ENCODE assay signal across 11 cellular contexts in genomic region chr10:61923210-61924024, GRCh38. TPM values are rescaled to one million over a fixed set of nuclear protein-coding genes. Genes with fewer than 3 reads are reported as not detected.
DNase-seq lines count a peak whose midpoint lies in the region; ATAC-seq and TF ChIP-seq lines count a peak whose summit lies in the region.
"Had no signal": no experiment of that assay in that cellular context is flagged by ENCODE, and none has a peak within 500 bp of the region (broad histone marks: within the 10 kb centered on the region; RNA-seq: fewer than 3 reads in every experiment).

No MANE protein-coding gene starts in this region.

- CTCF ChIA-PET in IMR-90 (lab: Yijun Ruan, JAX) = no interaction called here
- CTCF ChIA-PET in WTC11 (lab: Charles Lee) = no interaction called here

- peak overlapping the region; percentile 45 for H3K18ac ChIP-seq in IMR-90 (ENCODE audit: low read depth, low read length)

- H3K4ac ChIP-seq in IMR-90 (ENCODE audit: low read depth, low read length) = peak overlapping the region; percentile 62

- H4K8ac ChIP-seq in IMR-90 (ENCODE audit: low read depth in 2 of 2, low read length in 2 of 2) = peak overlapping the region in 1 of 2 experiments; percentile 53; a peak in 2 of 4 replicates

- peak overlapping the region; percentile 37; the same call in 1 of the 2 replicates for H3K56ac ChIP-seq in IMR-90 (ENCODE audit: extremely low read depth, insufficient read depth, low read length)

- H3K36me3 ChIP-seq in IMR-90 (ENCODE audit: control insufficient read depth, insufficient read depth, low read length) (peaks cover 12% of the 10 kb centered on the region), body of pancreas (replicated peaks in 1 of 2; ENCODE audit: insufficient read depth in 1 of 2, low read depth in 2 of 2) (no peaks in the 10 kb centered on the region), lung (ENCODE audit: control insufficient read depth in 2 of 2, insufficient read depth in 2 of 2, low read length in 2 of 2) (no peaks in the 10 kb centered on the region)
- H3K36me3 ChIP-seq: sigmoid colon had no signal

- peak overlapping the region; percentile 25 for H4K5ac ChIP-seq in IMR-90 (ENCODE audit: low read depth, low read length)

- no peaks in the 10 kb centered on the region for H3K27me3 Mint-ChIP-seq in WTC11 (ENCODE audit: low read depth)
- H3K27me3 Mint-ChIP-seq in activated T-helper 2 cell treated with anti-CD3 and anti-CD28 coated beads, Interferon-gamma antibody, Interleukin-2, Interleukin-4, amounts not matched to agents 10 μg/mL and 5 μg/mL and 100 μg/mL, durations not matched to agents 14 hours and 24 hours and 36 hours (ENCODE audit: low read depth) = no peaks in the 10 kb centered on the region

- peaks cover 10% of the 10 kb centered on the region for H3K9me1 ChIP-seq in IMR-90 (ENCODE audit: insufficient read depth, low read length)

- in situ Hi-C loops in IMR-90 (cut with MboI; ENCODE audit: low sequenced_read_pairs) = no loop called here

- no peak overlapping the region for H3K4me3 Mint-ChIP-seq in WTC11
- no peak overlapping the region for H3K4me3 Mint-ChIP-seq in activated T-helper 2 cell treated with anti-CD3 and anti-CD28 coated beads, Interferon-gamma antibody, Interleukin-2, Interleukin-4, amounts not matched to agents 10 μg/mL and 5 μg/mL and 100 μg/mL, durations not matched to agents 14 hours and 24 hours and 36 hours (ENCODE audit: low read depth)

- peak overlapping the region; percentile 29; the same call in 1 of the 2 replicates for H3K23ac ChIP-seq in IMR-90 (ENCODE audit: low read depth, low read length)

- no peak overlapping the region for H2AK9ac ChIP-seq in IMR-90 (replicated peaks; ENCODE audit: low read depth, low read length, poor library complexity)

- intact Hi-C loops in IMR-90 (cut with micrococcal nuclease) = no loop called here
- intact Hi-C loops in body of pancreas (cut with DNase I) = no loop called here
- intact Hi-C loops in activated T-helper 2 cell treated with anti-CD3 and anti-CD28 coated beads, Interferon-gamma antibody, Interleukin-2, Interleukin-4, amounts not matched to agents 10 μg/mL and 5 μg/mL and 100 μg/mL, durations not matched to agents 14 hours and 24 hours and 36 hours (cut with micrococcal nuclease) = no loop called here

- H3K27ac ChIP-seq in IMR-90 (ENCODE audit: insufficient read depth, low read length) = peak overlapping the region; percentile 75
- H3K27ac ChIP-seq in body of pancreas = no peak overlapping the region
- H3K27ac ChIP-seq in lung (ENCODE audit: low read depth in 1 of 2, low read length in 1 of 2) = no peak overlapping the region

- no peak for TF ChIP-seq POLR2A in IMR-90 (IDR thresholded peaks at IDR 0.05; ENCODE audit: low read depth, low read length)
- no peak for TF ChIP-seq POLR2A in body of pancreas (IDR thresholded peaks at IDR 0.05)

- H3K4me3 ChIP-seq in IMR-90 (ENCODE audit: insufficient read depth, low read depth, low read length) = no peak overlapping the region
- H3K4me3 ChIP-seq in body of pancreas = no peak overlapping the region
- no peak overlapping the region for H3K4me3 ChIP-seq in lung
- H3K4me3 ChIP-seq: sigmoid colon had no signal

- H3K9me3 ChIP-seq in IMR-90 (ENCODE audit: control insufficient read depth, insufficient read depth, low read length) = no peaks in the 10 kb centered on the region
- H3K9me3 ChIP-seq in body of pancreas = no peaks in the 10 kb centered on the region
- H3K9me3 ChIP-seq in lung (ENCODE audit: control insufficient read depth in 2 of 2, insufficient read depth in 1 of 2, low read length in 1 of 2) = no peaks in the 10 kb centered on the region
- H3K9me3 ChIP-seq: sigmoid colon had no signal

- peaks cover 22% of the 10 kb centered on the region for H3K4me1 ChIP-seq in IMR-90 (ENCODE audit: control insufficient read depth, insufficient read depth, low read length)
- H3K4me1 ChIP-seq in body of pancreas = peaks cover 16% of the 10 kb centered on the region
- peaks cover 0 to 4% of the 10 kb centered on the region in 2 donors for H3K4me1 ChIP-seq in lung (ENCODE audit: control insufficient read depth in 2 of 2, insufficient read depth in 2 of 2, low read length in 2 of 2)

- peaks cover 1% of the 10 kb centered on the region; the same call in 1 of the 2 replicates for H3K9me3 Mint-ChIP-seq in WTC11
- H3K9me3 Mint-ChIP-seq in activated T-helper 2 cell treated with anti-CD3 and anti-CD28 coated beads, Interferon-gamma antibody, Interleukin-2, Interleukin-4, amounts not matched to agents 10 μg/mL and 5 μg/mL and 100 μg/mL, durations not matched to agents 14 hours and 24 hours and 36 hours = peaks cover 2% of the 10 kb centered on the region

- DNase-seq in AG08396 (ENCODE audit: low spot score) (peak; percentile 70), IMR-90 (peak; percentile 94), body of pancreas (peak in 3 of 4 donors; percentile 21 to 58 (median 34)), lung (ENCODE audit: low spot score) (no peak), ecto neural progenitor cell (ENCODE audit: low spot score) (no peak), NCI-H187 (lab: John Stamatoyannopoulos, UW) (no peak), WTC11 (ENCODE audit: low spot score) (no peak)
- DNase-seq in activated T-helper 2 cell treated with anti-CD3 and anti-CD28 coated beads, Interferon-gamma antibody, Interleukin-2, Interleukin-4, amounts not matched to agents 10 μg/mL and 5 μg/mL and 100 μg/mL, durations not matched to agents 14 hours and 24 hours and 36 hours (ENCODE audit: low spot score) = no peak
- DNase-seq: DMS53; effector CD8-positive, alpha-beta T cell; sigmoid colon had no signal

- ATAC-seq in IMR-90 (ENCODE audit: low read depth) = peak; percentile 89
- peak; percentile 81 for ATAC-seq in body of pancreas
- peak; percentile 53 for ATAC-seq in lung (ENCODE audit: insufficient read depth, low FRiP score)
- ATAC-seq in WTC11 = no peak

- H3K9ac ChIP-seq in IMR-90 (ENCODE audit: low read depth, low read length) = 0 out of 2 replicates have a peak overlapping the region, but pooled peaks have one; percentile 10

- no peaks in the 10 kb centered on the region for H3K36me3 Mint-ChIP-seq in WTC11
- peaks cover 68% of the 10 kb centered on the region for H3K36me3 Mint-ChIP-seq in activated T-helper 2 cell treated with anti-CD3 and anti-CD28 coated beads, Interferon-gamma antibody, Interleukin-2, Interleukin-4, amounts not matched to agents 10 μg/mL and 5 μg/mL and 100 μg/mL, durations not matched to agents 14 hours and 24 hours and 36 hours (ENCODE audit: low read depth)

- peak overlapping the region; percentile 38; the same call in 1 of the 2 replicates for H2AK5ac ChIP-seq in IMR-90 (ENCODE audit: low read depth, low read length)

- H3K4me1 Mint-ChIP-seq in WTC11 = peaks cover 13% of the 10 kb centered on the region
- peaks cover 22% of the 10 kb centered on the region for H3K4me1 Mint-ChIP-seq in activated T-helper 2 cell treated with anti-CD3 and anti-CD28 coated beads, Interferon-gamma antibody, Interleukin-2, Interleukin-4, amounts not matched to agents 10 μg/mL and 5 μg/mL and 100 μg/mL, durations not matched to agents 14 hours and 24 hours and 36 hours (ENCODE audit: low read depth)

- H3K4me2 ChIP-seq in IMR-90 (ENCODE audit: low read depth, low read length) = peak overlapping the region; percentile 62

- peak overlapping the region; percentile 26 for H4K91ac ChIP-seq in IMR-90 (ENCODE audit: insufficient read depth, low read depth, low read length)

- peak overlapping the region; percentile 38; the same call in 1 of the 2 replicates for H2BK20ac ChIP-seq in IMR-90 (ENCODE audit: low read depth, low read length)

- peaks cover 61% of the 10 kb centered on the region for H4K20me1 ChIP-seq in IMR-90 (ENCODE audit: insufficient read depth, low read length)

- H3K27me3 ChIP-seq in IMR-90 (ENCODE audit: control insufficient read depth, insufficient read depth, low read length) (no peaks in the 10 kb centered on the region), body of pancreas (no peaks in the 10 kb centered on the region), lung (ENCODE audit: control insufficient read depth, insufficient read depth) (no peaks in the 10 kb centered on the region)
- H3K27me3 ChIP-seq: sigmoid colon had no signal

- TF ChIP-seq CTCF in IMR-90 (conservative IDR thresholded peaks at IDR 0.05; ENCODE audit: low read depth, low read length) (no peak), body of pancreas (IDR thresholded peaks at IDR 0.05) (no peak), lung (IDR thresholded peaks at IDR 0.05; ENCODE audit: control extremely low read depth, extremely low read depth) (no peak), WTC11 (IDR thresholded peaks at IDR 0.05) (no peak)

- peak overlapping the region; percentile 32; the same call in 1 of the 2 replicates for H2BK120ac ChIP-seq in IMR-90 (ENCODE audit: low read depth, low read length)

- BruUV-seq in IMR-90 (replicated peaks; lab: Mats Ljungman, UMichigan) = no TSS peak

- H2BK5ac ChIP-seq in IMR-90 (ENCODE audit: low read depth, low read length, poor library complexity, severe bottlenecking) = peak overlapping the region; percentile 20

- H3K79me1 ChIP-seq in IMR-90 (ENCODE audit: low read depth in 1 of 2, low read length in 2 of 2) = peaks cover 17 to 89% of the 10 kb centered on the region in 2 experiments

- peak; percentile 15 for TF ChIP-seq RAD21 in IMR-90 (IDR thresholded peaks at IDR 0.05; ENCODE audit: low read length)

- H2AFZ ChIP-seq in IMR-90 (replicated peaks; ENCODE audit: low read length, poor library complexity) = no peak overlapping the region

- H3K27ac Mint-ChIP-seq in WTC11 = no peak overlapping the region
- no peak overlapping the region for H3K27ac Mint-ChIP-seq in activated T-helper 2 cell treated with anti-CD3 and anti-CD28 coated beads, Interferon-gamma antibody, Interleukin-2, Interleukin-4, amounts not matched to agents 10 μg/mL and 5 μg/mL and 100 μg/mL, durations not matched to agents 14 hours and 24 hours and 36 hours

- POLR2A ChIA-PET in IMR-90 (lab: Charles Lee; ENCODE audit: unreplicated experiment) (no interaction called here), WTC11 (lab: Charles Lee) (no interaction called here)

- dilution Hi-C loops in IMR-90 (cut with HindIII; ENCODE audit: low sequenced_read_pairs, unreplicated experiment) = no loop called here

- H3K14ac ChIP-seq in IMR-90 (replicated peaks; ENCODE audit: low read depth, low read length) = peak overlapping the region; percentile 44

- H2BK15ac ChIP-seq in IMR-90 (ENCODE audit: low read depth, low read length) = no peak overlapping the region

- no CpG with 5 or more reads among the region's 6 CpGs for WGBS in IMR-90 (ENCODE audit: extremely low coverage in 2 of 2, insufficient read length in 1 of 2), 2 experiments
- 31 to 37% methylated on average over 6 of the region's 6 CpGs for WGBS in body of pancreas, 2 donors
- 62 to 76% methylated on average over 6 of the region's 6 CpGs for WGBS in lung, 2 donors

RNA-seq across cellular contexts. Expression of gene ARID5B, which starts 21.9 kb away (rescaled TPM):
- 125 and 140 TPM in 2 replicates for total RNA-seq in IMR-90 (2012; rRNA removed)
- 41.0 and 43.7 TPM in 2 replicates for polyA plus RNA-seq in IMR-90 (2012; rRNA removed)
- 13.5 and 19.6 TPM in 2 replicates for polyA plus RNA-seq in IMR-90 (2012; cell fraction: cytosol; rRNA removed)
- 21.1 and 46.7 TPM in 2 replicates for polyA plus RNA-seq in IMR-90 (2012; cell fraction: nucleus; rRNA removed; ENCODE audit: low replicate concordance)
- 10 to 100 TPM; 16.1 to 17.1 TPM for total RNA-seq in body of pancreas
- 10 to 100 TPM; 31.0 to 95.3 TPM for total RNA-seq in lung
- polyA plus RNA-seq in lung = 10 to 100 TPM in 1 of 2 donors, 1 to 10 TPM in 1; 7.8 to 13.1 TPM
- total RNA-seq in WTC11 (2021) = 0.85 to 2.3 TPM (median 1.2 TPM) in 3 replicates
- total RNA-seq in activated T-helper 2 cell treated with anti-CD3 and anti-CD28 coated beads, Interferon-gamma antibody, Interleukin-2, Interleukin-4, amounts not matched to agents 10 μg/mL and 5 μg/mL and 100 μg/mL, durations not matched to agents 14 hours and 24 hours and 36 hours = 34.9 and 35.7 TPM in 2 replicates

Comparison
In these comparisons a context has a peak if more than half of its experiments do, and no peak if none do; other contexts are left out.
1. DNase-seq: peak in AG08396 (single experiment), IMR-90 (single experiment) and body of pancreas (3 of 4); none in lung (single experiment), ecto neural progenitor cell (single experiment), NCI-H187 (0 of 2), WTC11 (single experiment) and activated T-helper 2 cell treated with anti-CD3 and anti-CD28 coated beads, Interferon-gamma antibody, Interleukin-2, Interleukin-4, amounts not matched to agents 10 μg/mL and 5 μg/mL and 100 μg/mL, durations not matched to agents 14 hours and 24 hours and 36 hours (single experiment).